In genomic region chr1:213988639-213989070, GRCh38 we compare ENCODE assay signal across 10 cellular contexts. TPM values are rescaled to one million over a fixed set of nuclear protein-coding genes. Genes with fewer than 3 reads are reported as not detected.
DNase-seq lines count a peak whose midpoint lies in the region; TF ChIP-seq lines count a peak whose summit lies in the region.
"Had no signal": no experiment of that assay in that cellular context is flagged by ENCODE, and none has a peak within 500 bp of the region (broad histone marks: within the 10 kb centered on the region; RNA-seq: fewer than 3 reads in every experiment).

No MANE protein-coding gene starts in this region.

- no peaks in the 10 kb centered on the region for H3K79me2 ChIP-seq in fibroblast of lung (ENCODE audit: control insufficient read depth, insufficient read depth, low read length)
- H3K79me2 ChIP-seq in osteoblast (ENCODE audit: insufficient read depth, low read length), result no peaks in the 10 kb centered on the region

- H4K20me1 ChIP-seq in fibroblast of lung (ENCODE audit: control insufficient read depth, extremely low read depth, insufficient read depth, low read length) (no peaks in the 10 kb centered on the region), osteoblast (ENCODE audit: insufficient read depth, low read length) (no peaks in the 10 kb centered on the region)

- peak overlapping the region; percentile 86 for H2AFZ ChIP-seq in fibroblast of lung (ENCODE audit: low read length)
- peak overlapping the region; percentile 96 for H2AFZ ChIP-seq in osteoblast (ENCODE audit: low read length)

- H3K27me3 ChIP-seq in SJCRH30 (no peaks in the 10 kb centered on the region), fibroblast of lung (ENCODE audit: control insufficient read depth, insufficient read depth, low read length) (peaks cover 32% of the 10 kb centered on the region), osteoblast (ENCODE audit: insufficient read depth, low read length) (peaks cover 56% of the 10 kb centered on the region)

- H3K4me1 ChIP-seq in SJCRH30 (peaks cover 22% of the 10 kb centered on the region), fibroblast of lung (ENCODE audit: control insufficient read depth, extremely low read depth, insufficient read depth, low read length) (no peaks in the 10 kb centered on the region), osteoblast (ENCODE audit: insufficient read depth, low read length) (peaks cover 10% of the 10 kb centered on the region)

- DNase-seq in NCI-H510A treated with DMSO at 0.1 percent for 48 hours (lab: John Stamatoyannopoulos, UW), result peak; percentile 62
- no peak for DNase-seq in NCI-H510A (lab: John Stamatoyannopoulos, UW)
- DNase-seq in SJCRH30, result no peak
- DNase-seq in fibroblast of lung (ENCODE audit: low read depth in 2 of 2), result no peak
- peak; percentile 84 for DNase-seq in osteoblast (ENCODE audit: insufficient read length, low spot score, missing footprints)
- DNase-seq in cerebellar nuclear complex (lab: John Stamatoyannopoulos, UW), result no peak
- no peak for DNase-seq in inferior parietal cortex (ENCODE audit: extremely low spot score)
- DNase-seq in NCI-H1436 (lab: John Stamatoyannopoulos, UW), result no peak
- DNase-seq: DND-41 had no signal

- H3K27ac ChIP-seq in SJCRH30 (peak overlapping the region; percentile 81), fibroblast of lung (ENCODE audit: insufficient read depth, low read length) (no peak overlapping the region), osteoblast (ENCODE audit: low read depth, low read length) (no peak overlapping the region)

- TF ChIP-seq CTCF in fibroblast of lung (conservative IDR thresholded peaks at IDR 0.05 in 1 of 2, IDR thresholded peaks at IDR 0.05 in 1 of 2; ENCODE audit: low read depth in 1 of 2, low read length in 2 of 2) (no peak), osteoblast (IDR thresholded peaks at IDR 0.05; ENCODE audit: extremely low read depth, low read depth, low read length) (no peak)

- H3K36me3 ChIP-seq in SJCRH30 (no peaks in the 10 kb centered on the region), fibroblast of lung (ENCODE audit: control insufficient read depth, insufficient read depth, low read length) (no peaks in the 10 kb centered on the region), osteoblast (ENCODE audit: insufficient read depth, low read length) (no peaks in the 10 kb centered on the region)

- peak overlapping the region; percentile 69 for H3K4me2 ChIP-seq in fibroblast of lung (ENCODE audit: extremely low read depth, insufficient read depth, low read length)
- peak overlapping the region; percentile 98 for H3K4me2 ChIP-seq in osteoblast (ENCODE audit: insufficient read depth, low read length)

- H3K9ac ChIP-seq in fibroblast of lung (ENCODE audit: insufficient read depth, low read length), result no peak overlapping the region

- peak overlapping the region; percentile 74 for H3K4me3 ChIP-seq in SJCRH30
- peak overlapping the region; percentile 27 to 73 (median 58) for H3K4me3 ChIP-seq in fibroblast of lung (replicated peaks in 1 of 4; ENCODE audit: control extremely low read depth in 1 of 4, insufficient read depth in 1 of 4, low read depth in 3 of 4, low read length in 4 of 4)
- H3K4me3 ChIP-seq in osteoblast (ENCODE audit: insufficient read depth, low read length), result peak overlapping the region; percentile 82

- H3K9me3 ChIP-seq in SJCRH30 (replicated peaks), result no peaks in the 10 kb centered on the region
- no peaks in the 10 kb centered on the region for H3K9me3 ChIP-seq in fibroblast of lung (ENCODE audit: control insufficient read depth, insufficient read depth, low read depth, low read length)
- H3K9me3 ChIP-seq in osteoblast (ENCODE audit: low read depth, low read length), result no peaks in the 10 kb centered on the region

RNA-seq across cellular contexts. Expression of gene PROX1, which starts 0.9 kb away (rescaled TPM):
- 18.4 and 19.9 TPM in 2 replicates for total RNA-seq in SJCRH30 (2014; rRNA removed; shearing (Covaris generic))
- total RNA-seq in fibroblast of lung (under 0.01 and 0.17 TPM in 2 replicates), osteoblast (under 0.01 TPM in 2 replicates)
- polyA plus RNA-seq in fibroblast of lung, result 0.02 and 0.05 TPM in 2 replicates
- 0.16 TPM in 1 of 2 replicates, not detected in the other for polyA plus RNA-seq in fibroblast of lung (2012)
- polyA minus RNA-seq in fibroblast of lung (ENCODE audit: low replicate concordance), result 4.5 TPM in 1 of 2 replicates, not detected in the other
- total RNA-seq: activated CD8-positive, alpha-beta memory T cell treated with anti-CD3 and anti-CD28 coated beads for 36 hours had no signal

Comparison
In these comparisons a context has a peak if more than half of its experiments do, and no peak if none do; other contexts are left out.
1. DNase-seq: peak in NCI-H510A treated with DMSO at 0.1 percent for 48 hours (single experiment) and osteoblast (single experiment); none in NCI-H510A (single experiment), SJCRH30 (0 of 2), fibroblast of lung (0 of 2), cerebellar nuclear complex (0 of 2), inferior parietal cortex (single experiment) and NCI-H1436 (single experiment).
2. RNA of gene PROX1, which starts 0.9 kb away (total RNA-seq): 18.4 to 19.9 TPM in SJCRH30; under 0.01 to 0.17 TPM in fibroblast of lung and under 0.01 TPM in osteoblast; every median in the first group is over 10 times any median in the second.
3. Peak in every context shown above with its lines, with median percentiles within 50 percentile points of each other: H3K4me3 ChIP-seq.